Comparison of ENCODE assay signal across 24 cellular contexts in the genomic region with DNA sequence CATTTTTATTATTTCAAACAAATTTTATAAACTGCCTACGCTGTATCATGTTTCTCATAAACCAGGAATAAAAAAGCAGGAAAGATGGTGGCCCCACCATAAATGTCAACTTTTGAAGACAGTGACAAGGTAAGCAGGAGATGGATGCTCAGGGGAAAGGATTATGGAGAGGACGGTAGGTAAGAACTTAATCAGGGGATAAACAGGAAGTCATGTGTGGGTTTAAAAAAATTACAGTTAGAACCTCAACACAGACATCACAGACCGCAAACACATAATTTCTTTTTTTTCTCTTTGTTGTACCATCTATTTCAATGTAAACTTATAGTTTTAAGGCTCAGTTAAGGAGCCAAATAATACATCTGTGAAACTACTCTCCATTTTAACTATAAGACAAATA.
"Had no signal": no experiment of that assay in that cellular context is flagged by ENCODE, and none has a peak within 500 bp of the region (broad histone marks: within the 10 kb centered on the region; RNA-seq: fewer than 3 reads in every experiment).

No MANE protein-coding gene starts in this region.

- H3K36me3 Mint-ChIP-seq: activated naive CD4-positive, alpha-beta T cell treated with anti-CD3 and anti-CD28 coated beads, Interleukin-2, amount 50 U/mL, for 24 hours; brain had no signal

- ATAC-seq: activated CD8-positive, alpha-beta T cell treated with anti-CD3 and anti-CD28 coated beads for 36 hours; T-helper 17 cell; WTC11 had no signal

- H3K27me3 Mint-ChIP-seq: activated CD8-positive, alpha-beta T cell treated with anti-CD3 and anti-CD28 coated beads for 36 hours; activated naive CD4-positive, alpha-beta T cell treated with anti-CD3 and anti-CD28 coated beads, Interleukin-2, amount 50 U/mL, for 24 hours; brain; central memory CD8-positive, alpha-beta T cell; T-helper 17 cell had no signal

- H3K4me3 ChIP-seq: PC-9 had no signal

- H2AFZ ChIP-seq: PC-9 had no signal

- H3K4me2 ChIP-seq: PC-9 had no signal

- H3K27ac Mint-ChIP-seq: activated CD8-positive, alpha-beta T cell treated with anti-CD3 and anti-CD28 coated beads for 36 hours; activated naive CD4-positive, alpha-beta T cell treated with anti-CD3 and anti-CD28 coated beads, Interleukin-2, amount 50 U/mL, for 24 hours; activated T-helper 1 cell treated with anti-CD3 and anti-CD28 coated beads, Interleukin-12 subunit alpha, Interleukin-12 subunit beta, Interleukin-2, Interleukin-4 antibody, amounts not matched to agents 30 ng/mL and 10 ng/mL and 1 ng/mL, durations not matched to agents 14 hours and 24 hours and 36 hours; brain; T-helper 17 cell; WTC11 had no signal

- H3K4me1 Mint-ChIP-seq: activated naive CD4-positive, alpha-beta T cell treated with anti-CD3 and anti-CD28 coated beads, Interleukin-2, amount 50 U/mL, for 24 hours; central memory CD8-positive, alpha-beta T cell; T-helper 17 cell had no signal

- H3K4me3 Mint-ChIP-seq: activated CD8-positive, alpha-beta T cell treated with anti-CD3 and anti-CD28 coated beads for 36 hours; activated naive CD4-positive, alpha-beta T cell treated with anti-CD3 and anti-CD28 coated beads, Interleukin-2, amount 50 U/mL, for 24 hours; activated T-helper 1 cell treated with anti-CD3 and anti-CD28 coated beads, Interleukin-12 subunit alpha, Interleukin-12 subunit beta, Interleukin-2, Interleukin-4 antibody, amounts not matched to agents 30 ng/mL and 10 ng/mL and 1 ng/mL, durations not matched to agents 14 hours and 24 hours and 36 hours; brain; central memory CD8-positive, alpha-beta T cell; T-helper 17 cell; WTC11 had no signal

- FAIRE-seq: astrocyte had no signal

- H3K9me3 Mint-ChIP-seq: activated CD8-positive, alpha-beta T cell treated with anti-CD3 and anti-CD28 coated beads for 36 hours; activated T-helper 1 cell treated with anti-CD3 and anti-CD28 coated beads, Interleukin-12 subunit alpha, Interleukin-12 subunit beta, Interleukin-2, Interleukin-4 antibody, amounts not matched to agents 30 ng/mL and 10 ng/mL and 1 ng/mL, durations not matched to agents 14 hours and 24 hours and 36 hours; brain had no signal

- DNase-seq: activated CD4-positive, alpha-beta T cell treated with anti-CD3 and anti-CD28 coated beads for 4 hours; activated CD8-positive, alpha-beta memory T cell treated with anti-CD3 and anti-CD28 coated beads, Interleukin-2, amount 50 U/mL, for 4 hours; activated CD8-positive, alpha-beta T cell treated with anti-CD3 and anti-CD28 coated beads for 36 hours; activated effector memory CD4-positive, alpha-beta T cell treated with Interleukin-2 at 50 U/mL for 16 hours; activated naive CD4-positive, alpha-beta T cell; amygdala; MM.1S; NCI-H1105; NCI-H1436; NCI-H1694 treated with DMSO at 0.1 percent for 48 hours; NCI-H2029 treated with DMSO at 0.1 percent for 48 hours; NCI-H345; NCI-H510A; NCI-H526 treated with DMSO at 0.1 percent for 48 hours; PC-9; SHP77 treated with DMSO at 0.1 percent for 48 hours; T-helper 17 cell; T-helper 9 cell had no signal

- H3K27ac ChIP-seq: PC-9 had no signal
